ENCODE assay signal across 2 cellular contexts in the genomic region with DNA sequence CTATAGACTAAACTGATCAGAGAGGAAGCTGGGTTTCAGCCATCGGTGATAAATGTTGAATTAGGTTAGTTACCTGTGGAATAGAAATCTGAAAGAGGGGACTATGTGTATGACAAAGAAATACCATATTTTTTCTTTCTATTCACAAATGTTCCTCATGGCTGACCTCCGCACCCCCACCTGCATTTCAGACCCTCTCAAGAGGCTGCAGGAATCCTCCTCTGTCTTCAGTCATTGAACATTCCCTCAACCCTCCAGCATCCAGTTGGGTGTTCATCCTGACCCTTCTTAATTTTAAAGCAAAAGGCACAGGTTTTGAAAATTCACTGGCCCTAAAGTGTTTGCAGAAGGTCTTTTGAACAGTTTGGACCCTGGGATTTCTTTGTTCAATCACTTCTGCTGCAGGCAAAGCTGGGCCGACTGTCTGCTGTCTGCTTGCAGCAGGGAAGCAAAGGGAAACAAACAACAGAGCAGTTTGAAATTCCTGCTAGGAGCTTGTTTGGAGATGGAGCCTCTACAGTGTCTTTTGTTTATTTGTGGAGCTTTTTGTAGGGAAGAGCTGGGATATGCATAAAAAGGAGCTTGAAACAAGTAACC.
TF ChIP-seq lines count a peak whose summit lies in the region.

No MANE protein-coding gene starts in this region.

TF ChIP-seq in WTC11, 78 proteins besides CTCF, POLR2A, EP300 and RAD21:
- peak; percentile 80; the same call in 1 of the 2 replicates for TF ChIP-seq ZNF317 (CRISPR knock-in tag; IDR thresholded peaks at IDR 0.05; ENCODE audit: borderline replicate concordance, low read depth)
- no peak for TF ChIP-seq ZNF671 (CRISPR knock-in tag; IDR thresholded peaks at IDR 0.05)

TF ChIP-seq in HepG2, 621 proteins besides CTCF, POLR2A, EP300 and RAD21:
- no peak for TF ChIP-seq CBFB (CRISPR knock-in tag; IDR thresholded peaks at IDR 0.05)
